In the genomic region with DNA sequence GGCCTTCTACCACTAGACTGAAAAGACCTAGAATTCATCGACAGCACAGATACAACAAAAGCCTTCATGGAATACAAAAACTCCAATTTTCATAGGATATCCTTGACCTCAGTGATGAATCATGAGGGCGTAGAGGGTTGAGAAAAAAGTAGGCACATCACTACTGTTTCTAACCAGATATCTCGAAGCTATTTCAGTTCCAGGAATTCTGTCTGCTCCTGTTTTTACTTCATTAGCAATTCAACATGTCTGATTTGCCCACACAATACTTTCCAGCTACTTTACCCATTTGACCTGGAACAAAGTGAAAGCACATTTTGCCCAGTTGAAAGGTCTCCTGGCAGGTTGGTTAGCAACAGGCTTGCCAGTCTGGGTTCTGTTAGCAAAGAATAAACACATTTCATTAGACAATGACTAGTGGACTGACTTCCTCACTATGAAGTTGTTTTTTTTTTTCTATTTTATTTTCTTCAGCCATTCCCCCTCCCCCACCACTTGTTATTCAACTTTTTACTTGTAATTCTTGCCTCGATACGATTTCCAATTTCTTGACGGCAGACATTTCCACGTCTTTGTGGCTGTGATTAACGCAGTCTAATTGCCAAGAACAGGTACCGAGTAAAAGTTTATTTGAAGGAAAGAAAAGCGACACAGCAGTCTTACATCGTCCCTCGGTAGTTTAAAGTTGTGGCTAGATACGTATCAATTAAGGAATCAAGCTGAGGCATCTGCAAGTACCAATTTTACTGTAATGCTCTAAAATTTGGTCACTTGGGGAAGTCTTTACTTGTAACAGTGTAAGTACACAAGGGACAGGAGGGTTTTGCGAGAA, we compare ENCODE assay signal across 8 cellular contexts. TPM values are rescaled to one million over a fixed set of nuclear protein-coding genes. Genes with fewer than 3 reads are reported as not detected.
DNase-seq lines count a peak whose midpoint lies in the region; ATAC-seq and TF ChIP-seq lines count a peak whose summit lies in the region.

No MANE protein-coding gene starts in this region.

- H3K4me1 Mint-ChIP-seq in CD4-positive, alpha-beta memory T cell: peaks cover 21 to 28% (median 27%) of the 10 kb centered on the region in 4 donors
- H3K4me1 Mint-ChIP-seq in activated CD8-positive, alpha-beta T cell treated with anti-CD3 and anti-CD28 coated beads, Interleukin-2, amount 10 ng/mL, durations not matched to agents 7 days and 5 days (ENCODE audit: low read depth): peaks cover 13% of the 10 kb centered on the region

- H3K36me3 Mint-ChIP-seq in CD4-positive, alpha-beta memory T cell: peaks cover 0 to 16% of the 10 kb centered on the region in 2 donors
- H3K36me3 Mint-ChIP-seq in activated CD8-positive, alpha-beta T cell treated with anti-CD3 and anti-CD28 coated beads, Interleukin-2, amount 10 ng/mL, durations not matched to agents 7 days and 5 days (ENCODE audit: low read depth): peaks cover 8% of the 10 kb centered on the region

- 11% methylated on average over 14 of the region's 14 CpGs for WGBS in right cardiac atrium

- H3K4me3 ChIP-seq in CD4-positive, alpha-beta memory T cell (ENCODE audit: low read length in 2 of 2): peak overlapping the region; percentile 77 to 99
- H3K4me3 ChIP-seq in right cardiac atrium (ENCODE audit: low read length) (peak overlapping the region; percentile 61), retinal pigment epithelial cell (ENCODE audit: low read length) (peak overlapping the region; percentile 89)

- peaks cover 42% of the 10 kb centered on the region for H3K4me1 ChIP-seq in CD4-positive, alpha-beta memory T cell (ENCODE audit: insufficient read depth, low read length)
- peaks cover 2% of the 10 kb centered on the region for H3K4me1 ChIP-seq in right cardiac atrium (ENCODE audit: control insufficient read depth, insufficient read depth, low read length)

- peak overlapping the region; percentile 91 to 100 (median 98) for H3K27ac Mint-ChIP-seq in CD4-positive, alpha-beta memory T cell
- H3K27ac Mint-ChIP-seq in activated CD8-positive, alpha-beta T cell treated with anti-CD3 and anti-CD28 coated beads, Interleukin-2, amount 10 ng/mL, durations not matched to agents 7 days and 5 days: peak overlapping the region; percentile 99

- H3K4me3 Mint-ChIP-seq in CD4-positive, alpha-beta memory T cell: peak overlapping the region; percentile 84 to 98 (median 95)
- peak overlapping the region; percentile 94 for H3K4me3 Mint-ChIP-seq in activated CD8-positive, alpha-beta T cell treated with anti-CD3 and anti-CD28 coated beads, Interleukin-2, amount 10 ng/mL, durations not matched to agents 7 days and 5 days

- peak overlapping the region; percentile 94 for H3K27ac ChIP-seq in CD4-positive, alpha-beta memory T cell (ENCODE audit: low read depth, low read length)
- H3K27ac ChIP-seq in right cardiac atrium (ENCODE audit: low read length): peak overlapping the region; percentile 94

- peaks cover 0 to 3% of the 10 kb centered on the region in 2 donors for H3K27me3 Mint-ChIP-seq in CD4-positive, alpha-beta memory T cell
- H3K27me3 Mint-ChIP-seq in activated CD8-positive, alpha-beta T cell treated with anti-CD3 and anti-CD28 coated beads, Interleukin-2, amount 10 ng/mL, durations not matched to agents 7 days and 5 days (ENCODE audit: low read depth): peaks cover 13% of the 10 kb centered on the region

- H3K27me3 ChIP-seq in CD4-positive, alpha-beta memory T cell (ENCODE audit: insufficient read depth, low read length): no peaks in the 10 kb centered on the region
- H3K27me3 ChIP-seq in right cardiac atrium (ENCODE audit: control insufficient read depth, insufficient read depth): no peaks in the 10 kb centered on the region

- no peak for ATAC-seq in activated CD8-positive, alpha-beta T cell treated with anti-CD3 and anti-CD28 coated beads, Interleukin-2, amount 10 ng/mL, durations not matched to agents 7 days and 5 days
- ATAC-seq in right cardiac atrium: peak in 1 of 2 donors; percentile 1
- ATAC-seq in GM19463 (IDR thresholded peaks at IDR 0.05; ENCODE audit: unreplicated experiment): no peak
- no peak for ATAC-seq in GM18873 (IDR thresholded peaks at IDR 0.05; ENCODE audit: low FRiP score, unreplicated experiment)

- TF ChIP-seq CTCF in retinal pigment epithelial cell (conservative IDR thresholded peaks at IDR 0.05; ENCODE audit: low read depth, low read length): no peak

- CTCF ChIA-PET in CD4-positive, alpha-beta memory T cell (lab: Charles Lee; ENCODE audit: partially characterized antibody): interaction anchor here (1.5 to 2.0 kb wide), 2 partner anchors 8 to 28 kb away, joined by 3 to 16 read pairs; no protein-coding TSS in a partner anchor
- CTCF ChIA-PET in activated CD8-positive, alpha-beta T cell treated with anti-CD3 and anti-CD28 coated beads, Interleukin-2, amount 10 ng/mL, durations not matched to agents 7 days and 5 days (lab: Charles Lee): interaction anchor here (1.3 to 1.5 kb wide), 2 partner anchors 9 to 252 kb away, joined by 4 to 5 read pairs; no protein-coding TSS in a partner anchor

- intact Hi-C loops in CD4-positive, alpha-beta memory T cell (cut with micrococcal nuclease): loop anchor here (2.0 to 10.0 kb wide), 2 partner anchors 606 to 818 kb away; a partner anchor contains a TSS
- intact Hi-C loops in right cardiac atrium (cut with DNase I): loop anchor here in 2 of 4 donors (5.0 to 10.0 kb wide), 2 partner anchors 195 to 282 kb away; a partner anchor contains a TSS

- POLR2A ChIA-PET in CD4-positive, alpha-beta memory T cell (lab: Charles Lee; ENCODE audit: partially characterized antibody): interaction anchor here (0.6 to 10.7 kb wide), 32 partner anchors 8 to 925 kb away, joined by 3 to 251 read pairs (median 5); a partner anchor contains a TSS
- POLR2A ChIA-PET in activated CD8-positive, alpha-beta T cell treated with anti-CD3 and anti-CD28 coated beads, Interleukin-2, amount 10 ng/mL, durations not matched to agents 7 days and 5 days (lab: Charles Lee): interaction anchor here (0.7 to 1.3 kb wide), 4 partner anchors 9 to 793 kb away, joined by 3 to 6 read pairs (median 4); a partner anchor contains a TSS

- no peaks in the 10 kb centered on the region for H3K36me3 ChIP-seq in CD4-positive, alpha-beta memory T cell (ENCODE audit: insufficient read depth, low read length)

- no peaks in the 10 kb centered on the region for H3K9me3 ChIP-seq in CD4-positive, alpha-beta memory T cell (ENCODE audit: control insufficient read depth in 1 of 2, low read length in 2 of 2)
- H3K9me3 ChIP-seq in right cardiac atrium (ENCODE audit: control insufficient read depth, low read length): no peaks in the 10 kb centered on the region

- H3K9me3 Mint-ChIP-seq in CD4-positive, alpha-beta memory T cell: peaks cover 0 to 6% (median 0%) of the 10 kb centered on the region in 8 donors
- no peaks in the 10 kb centered on the region for H3K9me3 Mint-ChIP-seq in activated CD8-positive, alpha-beta T cell treated with anti-CD3 and anti-CD28 coated beads, Interleukin-2, amount 10 ng/mL, durations not matched to agents 7 days and 5 days (ENCODE audit: insufficient read depth)

- DNase-seq in CD4-positive, alpha-beta memory T cell: peak; percentile 42 to 60 (median 52)
- peak; percentile 56 for DNase-seq in HT1080 (ENCODE audit: low read depth)
- no peak for DNase-seq in activated CD8-positive, alpha-beta T cell treated with anti-CD3 and anti-CD28 coated beads, Interleukin-2, amount 10 ng/mL, durations not matched to agents 7 days and 5 days
- DNase-seq in right cardiac atrium: no peak
- DNase-seq in retinal pigment epithelial cell (ENCODE audit: low read depth): no peak
- no peak for DNase-seq in HuH-7.5 (ENCODE audit: low spot score)

RNA-seq across cellular contexts. Expression of a gene that starts 4.0 kb away (rescaled TPM):
- total RNA-seq in CD4-positive, alpha-beta memory T cell: 10 to 100 TPM; 62.8 to 65.3 TPM
- polyA plus RNA-seq in CD4-positive, alpha-beta memory T cell: 1 to 10 TPM; 1.5 to 2.1 TPM
- total RNA-seq in HT1080 (2014; rRNA removed; shearing (Covaris generic)): 13.0 and 16.7 TPM in 2 replicates
- 15.7 and 19.8 TPM in 2 replicates for polyA plus RNA-seq in HT1080 (2015; cell fraction: cytosol; rRNA removed)
- 22.8 and 26.1 TPM in 2 replicates for polyA plus RNA-seq in HT1080 (2015; cell fraction: nucleus; rRNA removed)
- total RNA-seq in activated CD8-positive, alpha-beta T cell treated with anti-CD3 and anti-CD28 coated beads, Interleukin-2, amount 10 ng/mL, durations not matched to agents 7 days and 5 days: 10 to 100 TPM; 11.0 to 11.7 TPM
- 10 to 100 TPM; 19.8 to 32.0 (median 27.4) TPM for total RNA-seq in right cardiac atrium
- polyA plus RNA-seq in right cardiac atrium: 18.4 TPM

Comparison
In these comparisons a context has a peak if more than half of its experiments do, and no peak if none do; other contexts are left out.
1. DNase-seq: peak in CD4-positive, alpha-beta memory T cell (5 of 5) and HT1080 (single experiment); none in activated CD8-positive, alpha-beta T cell treated with anti-CD3 and anti-CD28 coated beads, Interleukin-2, amount 10 ng/mL, durations not matched to agents 7 days and 5 days (single experiment), right cardiac atrium (0 of 3), retinal pigment epithelial cell (single experiment) and HuH-7.5 (single experiment).
2. Peak in every context shown above with its lines, with median percentiles within 50 percentile points of each other: H3K4me3 ChIP-seq.